ENCODE assay signal across 8 cellular contexts in the genomic region with DNA sequence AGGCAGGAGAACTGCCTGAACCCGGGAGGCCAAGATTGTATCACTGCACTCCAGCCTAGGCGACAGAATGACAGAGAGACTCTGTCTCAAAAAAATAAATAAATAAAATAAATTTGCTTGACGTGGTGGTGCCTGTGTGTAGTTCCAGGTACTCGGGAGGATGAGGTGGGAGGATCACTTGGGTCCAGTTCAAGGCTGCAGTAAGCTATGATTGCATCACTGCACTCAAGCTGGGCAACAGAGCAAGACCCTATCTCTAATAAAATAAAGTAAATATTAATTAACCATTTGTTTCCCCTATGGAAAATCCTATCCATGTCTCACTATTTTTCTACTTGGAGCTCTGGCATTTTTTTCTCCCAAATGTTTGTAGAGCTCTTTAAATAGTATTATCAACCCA.
"Had no signal": no experiment of that assay in that cellular context is flagged by ENCODE, and none has a peak within 500 bp of the region (broad histone marks: within the 10 kb centered on the region; RNA-seq: fewer than 3 reads in every experiment).

No MANE protein-coding gene starts in this region.

- ATAC-seq: GM12878 had no signal

- FAIRE-seq: G401.6, GM12891, GM12892, GM18507, GM19239 had no signal

- DNase-seq: GDM1, GF-D8 had no signal

- H3K4me3 ChIP-seq: GM12878 had no signal
